Comparison of ENCODE assay signal across 34 cellular contexts in genomic region chr5:1378096-1378495, GRCh38.
"Had no signal": no experiment of that assay in that cellular context is flagged by ENCODE, and none has a peak within 500 bp of the region (broad histone marks: within the 10 kb centered on the region; RNA-seq: fewer than 3 reads in every experiment).

No MANE protein-coding gene starts in this region.

- H3K9me3 Mint-ChIP-seq: activated B cell treated with CpG ODN at 0.5 μM for 24 hours; activated CD4-positive, alpha-beta memory T cell treated with anti-CD3 and anti-CD28 coated beads for 36 hours; activated naive CD4-positive, alpha-beta T cell treated with anti-CD3 and anti-CD28 coated beads for 36 hours; activated naive CD8-positive, alpha-beta T cell treated with anti-CD3 and anti-CD28 coated beads for 36 hours; activated T-cell treated with anti-CD3 and anti-CD28 coated beads, Interleukin-2, amount 50 U/mL, for 4 hours; activated T-helper 1 cell treated with anti-CD3 and anti-CD28 coated beads, Interleukin-12 subunit alpha, Interleukin-12 subunit beta, Interleukin-2, Interleukin-4 antibody, amounts not matched to agents 30 ng/mL and 10 ng/mL and 1 ng/mL, durations not matched to agents 14 hours and 24 hours and 36 hours; T-helper 1 cell treated with Interleukin-12 subunit alpha and Interleukin-12 subunit beta and Interleukin-4 antibody, amounts not matched to agents 30 μg/mL and 1 μg/mL, for 36 hours; T-helper 2 cell treated with Interferon-gamma antibody and Interleukin-4, amounts not matched to agents 5 μg/mL and 100 μg/mL, for 36 hours had no signal

- H3K27me3 ChIP-seq: brain microvascular endothelial cell had no signal

- H3K4me3 Mint-ChIP-seq: activated B cell treated with CpG ODN at 0.5 μM for 24 hours; activated CD4-positive, alpha-beta memory T cell treated with anti-CD3 and anti-CD28 coated beads for 36 hours; activated naive CD4-positive, alpha-beta T cell treated with anti-CD3 and anti-CD28 coated beads for 36 hours; activated naive CD8-positive, alpha-beta T cell treated with anti-CD3 and anti-CD28 coated beads for 36 hours; activated T-cell treated with anti-CD3 and anti-CD28 coated beads, Interleukin-2, amount 50 U/mL, for 4 hours; activated T-helper 1 cell treated with anti-CD3 and anti-CD28 coated beads, Interleukin-12 subunit alpha, Interleukin-12 subunit beta, Interleukin-2, Interleukin-4 antibody, amounts not matched to agents 30 ng/mL and 10 ng/mL and 1 ng/mL, durations not matched to agents 14 hours and 24 hours and 36 hours; T-helper 1 cell treated with Interleukin-12 subunit alpha and Interleukin-12 subunit beta and Interleukin-4 antibody, amounts not matched to agents 30 μg/mL and 1 μg/mL, for 36 hours; T-helper 2 cell treated with Interferon-gamma antibody and Interleukin-4, amounts not matched to agents 5 μg/mL and 100 μg/mL, for 36 hours had no signal

- H3K27me3 Mint-ChIP-seq: activated naive CD8-positive, alpha-beta T cell treated with anti-CD3 and anti-CD28 coated beads for 36 hours had no signal

- H3K27ac ChIP-seq: brain microvascular endothelial cell, KMS-11, SJSA1 had no signal

- H3K4me2 ChIP-seq: KMS-11, SK-N-SH had no signal

- H3K9me3 ChIP-seq: SK-N-SH had no signal

- H3K36me3 ChIP-seq: brain microvascular endothelial cell, SJSA1 had no signal

- DNase-seq: activated B cell treated with CpG ODN at 0.5 μM for 24 hours; activated CD4-positive, alpha-beta memory T cell treated with anti-CD3 and anti-CD28 coated beads for 36 hours; activated CD4-positive, alpha-beta T cell treated with anti-CD3 and anti-CD28 coated beads for 4 hours; activated CD4-positive, alpha-beta T cell treated with anti-CD3 and anti-CD28 coated beads, Interleukin-2, amount 50 U/mL, for 1 hour; activated CD4-positive, CD25-positive, alpha-beta regulatory T cell treated with anti-CD3 and anti-CD28 coated beads, Interleukin-2, amount 50 U/mL, for 72 hours; activated CD8-positive, alpha-beta memory T cell treated with anti-CD3 and anti-CD28 coated beads, Interleukin-2, amount 50 U/mL, for 4 hours; activated gamma-delta T cell treated with Interleukin-2 at 50 U/mL for 16 hours; activated naive CD4-positive, alpha-beta T cell treated with anti-CD3 and anti-CD28 coated beads for 36 hours; activated naive CD8-positive, alpha-beta T cell treated with anti-CD3 and anti-CD28 coated beads for 36 hours; activated T-cell treated with anti-CD3 and anti-CD28 coated beads for 4 hours; activated T-cell treated with anti-CD3 and anti-CD28 coated beads, Interleukin-2, amount 50 U/mL, for 4 hours; amniotic stem cell; brain microvascular endothelial cell; central memory CD4-positive, alpha-beta T cell; MM.1S; NCI-H1092 treated with DMSO at 0.1 percent for 48 hours; NCI-H1417; NCI-H146; NCI-H187; NCI-H2029 treated with DMSO at 0.1 percent for 48 hours; NCI-H2107; NCI-H2171; NCI-H446; NCI-H510A treated with DMSO at 0.1 percent for 48 hours; NCI-H526 treated with DMSO at 0.1 percent for 48 hours; NCI-H774; SHP77 treated with DMSO at 0.1 percent for 48 hours; SK-N-SH had no signal

- H3K9ac ChIP-seq: KMS-11, SK-N-SH had no signal

- H3K27ac Mint-ChIP-seq: activated B cell treated with CpG ODN at 0.5 μM for 24 hours; activated CD4-positive, alpha-beta memory T cell treated with anti-CD3 and anti-CD28 coated beads for 36 hours; activated naive CD4-positive, alpha-beta T cell treated with anti-CD3 and anti-CD28 coated beads for 36 hours; activated naive CD8-positive, alpha-beta T cell treated with anti-CD3 and anti-CD28 coated beads for 36 hours; activated T-helper 1 cell treated with anti-CD3 and anti-CD28 coated beads, Interleukin-12 subunit alpha, Interleukin-12 subunit beta, Interleukin-2, Interleukin-4 antibody, amounts not matched to agents 30 ng/mL and 10 ng/mL and 1 ng/mL, durations not matched to agents 14 hours and 24 hours and 36 hours; T-helper 1 cell treated with Interleukin-12 subunit alpha and Interleukin-12 subunit beta and Interleukin-4 antibody, amounts not matched to agents 30 μg/mL and 1 μg/mL, for 36 hours; T-helper 2 cell treated with Interferon-gamma antibody and Interleukin-4, amounts not matched to agents 5 μg/mL and 100 μg/mL, for 36 hours had no signal

- H3K4me3 ChIP-seq: SJSA1 had no signal

- ATAC-seq: activated T-cell treated with anti-CD3 and anti-CD28 coated beads, Interleukin-2, amount 50 U/mL, for 4 hours; Panc1 had no signal

- H3K36me3 Mint-ChIP-seq: activated CD4-positive, alpha-beta memory T cell treated with anti-CD3 and anti-CD28 coated beads for 36 hours; activated naive CD8-positive, alpha-beta T cell treated with anti-CD3 and anti-CD28 coated beads for 36 hours had no signal
